ENCODE assay signal across 11 cellular contexts in the genomic region with DNA sequence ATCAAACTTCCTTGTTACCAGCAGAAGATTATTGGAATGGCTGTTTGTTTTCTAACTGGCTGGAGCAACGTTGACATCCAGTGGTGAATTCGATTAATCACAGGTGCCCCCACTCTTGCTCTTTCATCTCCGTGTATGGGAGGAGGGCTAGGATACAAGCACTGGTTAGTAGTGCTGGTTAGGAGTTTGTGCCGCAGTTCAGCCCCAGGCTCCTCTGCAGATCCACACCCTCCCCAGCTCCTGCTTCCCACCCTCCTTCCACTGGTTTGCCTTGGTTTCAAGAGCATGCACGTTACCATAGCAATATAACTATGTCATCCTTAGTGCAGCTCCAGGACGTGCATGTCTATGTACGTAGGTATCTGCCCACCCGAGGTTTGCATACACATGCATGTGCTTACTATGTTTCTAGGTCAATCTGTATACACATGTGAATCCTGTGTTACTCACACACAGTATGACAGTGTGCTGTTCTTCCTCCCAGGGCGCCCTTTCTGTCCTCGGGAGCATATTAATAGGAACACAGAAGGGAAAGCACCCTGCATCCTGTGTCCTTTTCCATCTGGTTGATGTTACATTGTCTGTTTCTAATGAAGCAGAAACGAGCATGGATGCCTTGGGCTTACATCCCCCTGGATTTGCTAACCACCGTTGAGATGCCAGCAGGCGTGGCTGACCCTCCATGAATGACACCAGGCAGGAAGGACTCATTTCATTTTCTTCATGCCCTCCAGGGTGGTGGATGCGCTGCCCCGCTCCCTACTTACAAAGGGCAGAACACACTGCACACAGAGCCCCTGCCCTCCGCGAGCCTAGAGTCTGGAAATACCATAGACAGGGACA.
DNase-seq lines count a peak whose midpoint lies in the region; ATAC-seq and TF ChIP-seq lines count a peak whose summit lies in the region.
"Had no signal": no experiment of that assay in that cellular context is flagged by ENCODE, and none has a peak within 500 bp of the region (broad histone marks: within the 10 kb centered on the region; RNA-seq: fewer than 3 reads in every experiment).

No MANE protein-coding gene starts in this region.

- intact Hi-C loops in esophagus muscularis mucosa (cut with DNase I): no loop called here

- TF ChIP-seq CTCF in esophagus muscularis mucosa (IDR thresholded peaks at IDR 0.05) (no peak), osteocyte (IDR thresholded peaks at IDR 0.05) (peak; percentile 7)

- no peak overlapping the region for H3K27ac ChIP-seq in esophagus muscularis mucosa (replicated peaks in 1 of 4)

- H3K9me3 ChIP-seq in esophagus muscularis mucosa: no peaks in the 10 kb centered on the region

- H3K27me3 ChIP-seq in esophagus muscularis mucosa: peaks cover 0 to 43% (median 3%) of the 10 kb centered on the region in 4 donors

- peaks cover 53% of the 10 kb centered on the region for H3K27me3 Mint-ChIP-seq in osteocyte (ENCODE audit: unreplicated experiment)

- no peak for TF ChIP-seq POLR2A in esophagus muscularis mucosa (IDR thresholded peaks at IDR 0.05; ENCODE audit: low read depth)

- no peak overlapping the region for H3K27ac Mint-ChIP-seq in osteocyte (ENCODE audit: unreplicated experiment)

- peaks cover 2% of the 10 kb centered on the region for H3K4me1 Mint-ChIP-seq in osteocyte (ENCODE audit: unreplicated experiment)

- H3K9me3 Mint-ChIP-seq in osteocyte (ENCODE audit: unreplicated experiment): no peaks in the 10 kb centered on the region

- H3K36me3 Mint-ChIP-seq in osteocyte (ENCODE audit: unreplicated experiment): no peaks in the 10 kb centered on the region

- TF ChIP-seq EP300 in esophagus muscularis mucosa (IDR thresholded peaks at IDR 0.05): no peak

- H3K36me3 ChIP-seq in esophagus muscularis mucosa: no peaks in the 10 kb centered on the region

- DNase-seq in ELF-1 (ENCODE audit: low read depth, low spot score) (peak; percentile 20), NCI-H510A treated with DMSO at 0.1 percent for 48 hours (lab: John Stamatoyannopoulos, UW) (peak; percentile 83), esophagus muscularis mucosa (ENCODE audit: extremely low spot score) (peak; percentile 74), osteocyte (ENCODE audit: extremely low spot score, unreplicated experiment) (no peak), kidney glomerular epithelial cell (lab: John Stamatoyannopoulos, UW) (no peak)
- DNase-seq: activated naive CD4-positive, alpha-beta T cell; NCI-H1930; stimulated activated CD4-positive, alpha-beta T cell treated with anti-CD3 and anti-CD28 coated beads, Interleukin-1b, Interleukin-23, amount 100 ng/mL, for 48 hours had no signal

- ATAC-seq in HG03097 (IDR thresholded peaks at IDR 0.05; ENCODE audit: low FRiP score, unreplicated experiment): no peak
- ATAC-seq in HG03565 (IDR thresholded peaks at IDR 0.05; ENCODE audit: unreplicated experiment): no peak
- ATAC-seq in HG02763 (IDR thresholded peaks at IDR 0.05; ENCODE audit: unreplicated experiment): no peak

- WGBS in esophagus muscularis mucosa: 44% methylated on average over 16 of the region's 17 CpGs

- H3K4me1 ChIP-seq in esophagus muscularis mucosa: peaks cover 0 to 9% (median 8%) of the 10 kb centered on the region in 4 donors

- no peak overlapping the region for H3K4me3 Mint-ChIP-seq in osteocyte (ENCODE audit: unreplicated experiment)

- H3K4me3 ChIP-seq in esophagus muscularis mucosa: no peak overlapping the region

Comparison
In these comparisons a context has a peak if more than half of its experiments do, and no peak if none do; other contexts are left out.
1. DNase-seq: peak in ELF-1 (single experiment), NCI-H510A treated with DMSO at 0.1 percent for 48 hours (single experiment) and esophagus muscularis mucosa (single experiment); none in osteocyte (single experiment) and kidney glomerular epithelial cell (single experiment).